Comparison of ENCODE assay signal across 18 cellular contexts in genomic region chr2:85729825-85730510, GRCh38. TPM values are rescaled to one million over a fixed set of nuclear protein-coding genes. Genes with fewer than 3 reads are reported as not detected.
DNase-seq lines count a peak whose midpoint lies in the region; ATAC-seq and TF ChIP-seq lines count a peak whose summit lies in the region.
"Had no signal": no experiment of that assay in that cellular context is flagged by ENCODE, and none has a peak within 500 bp of the region (broad histone marks: within the 10 kb centered on the region; RNA-seq: fewer than 3 reads in every experiment).

No MANE protein-coding gene starts in this region.

- no peak overlapping the region for H3K9ac ChIP-seq in Loucy (ENCODE audit: low read depth, low read length, poor library complexity, severe bottlenecking)
- H3K9ac ChIP-seq: SK-N-SH had no signal

- H3K79me2 ChIP-seq in Loucy (ENCODE audit: insufficient read depth, low read length): no peaks in the 10 kb centered on the region

- no peak overlapping the region for H3K4me2 ChIP-seq in Loucy (ENCODE audit: low read depth, low read length, poor library complexity, severe bottlenecking)
- H3K4me2 ChIP-seq: SK-N-SH had no signal

- intact Hi-C loops in gastrocnemius medialis (cut with DNase I; ENCODE audit: low total_unique reads): loop anchor here (1.0 to 10.0 kb wide), 7 partner anchors 21 to 352 kb away; partner anchors contain the start of gene ST3GAL5

- H3K36me3 ChIP-seq in Loucy (ENCODE audit: insufficient read depth, low read length) (no peaks in the 10 kb centered on the region), gastrocnemius medialis (no peaks in the 10 kb centered on the region), HAP-1 (replicated peaks) (no peaks in the 10 kb centered on the region)

- in situ Hi-C loops in gastrocnemius medialis (cut with MboI; ENCODE audit: low sequenced_read_pairs in 4 of 4) (loop anchor here in 3 of 4 donors (5.0 to 10.0 kb wide), 4 partner anchors 82 to 95 kb away; no protein-coding TSS in a partner anchor), HAP-1 (cut with MboI; ENCODE audit: low sequenced_read_pairs) (no loop called here)

- H3K9me2 ChIP-seq in Loucy (replicated peaks; ENCODE audit: low read depth, low read length): no peaks in the 10 kb centered on the region
- H3K9me2 ChIP-seq: SK-N-SH had no signal

- ATAC-seq in memory B cell (ENCODE audit: low read depth) (no peak), gastrocnemius medialis (no peak), GM18867 (IDR thresholded peaks at IDR 0.05; ENCODE audit: unreplicated experiment) (no peak)

- no peaks in the 10 kb centered on the region for H3K9me3 ChIP-seq in Loucy (ENCODE audit: insufficient read depth, low read depth, low read length)
- H3K9me3 ChIP-seq in gastrocnemius medialis: no peaks in the 10 kb centered on the region
- H3K9me3 ChIP-seq in HAP-1: no peaks in the 10 kb centered on the region
- H3K9me3 ChIP-seq: Caco-2, SK-N-SH had no signal

- H3K27ac ChIP-seq in gastrocnemius medialis: peak overlapping the region; percentile 82 to 97 (median 94)

- no peaks in the 10 kb centered on the region for H4K20me1 ChIP-seq in Loucy (ENCODE audit: insufficient read depth, low read length, poor library complexity, severe bottlenecking)

- peaks cover 8% of the 10 kb centered on the region for H3K27me3 Mint-ChIP-seq in memory B cell

- no peaks in the 10 kb centered on the region for H3K9me3 Mint-ChIP-seq in memory B cell

- no peak for DNase-seq in memory B cell (ENCODE audit: low spot score in 2 of 2)
- no peak for DNase-seq in gastrocnemius medialis
- DNase-seq in NCI-H187 treated with DMSO at 0.1 percent for 48 hours (lab: John Stamatoyannopoulos, UW): no peak
- no peak for DNase-seq in stimulated activated CD4-positive, alpha-beta T cell treated with anti-CD3 and anti-CD28 coated beads, Interleukin-1b, Interleukin-23, amount 100 ng/mL, for 48 hours
- no peak for DNase-seq in HAP-1 (ENCODE audit: low spot score in 2 of 2)
- DNase-seq: Caco-2, GDM1, NCI-H1105 treated with DMSO at 0.1 percent for 48 hours, NCI-H2107, NCI-H510A treated with DMSO at 0.1 percent for 48 hours, NCI-H774, OCI-M1, SHP77, SK-N-SH had no signal

- TF ChIP-seq POLR2A in gastrocnemius medialis (IDR thresholded peaks at IDR 0.05): no peak

- no peaks in the 10 kb centered on the region for H3F3A ChIP-seq in Loucy (ENCODE audit: low read depth)

- H3K27ac Mint-ChIP-seq in memory B cell: peak overlapping the region; percentile 28

- H3K36me3 Mint-ChIP-seq in memory B cell: no peaks in the 10 kb centered on the region

- H3K4me3 ChIP-seq in Loucy (ENCODE audit: low read length, poor library complexity, severe bottlenecking) (no peak overlapping the region), gastrocnemius medialis (no peak overlapping the region), HAP-1 (no peak overlapping the region)

- H2AFZ ChIP-seq in Loucy (ENCODE audit: low read length): 0 out of 2 replicates have a peak overlapping the region, but pooled peaks have one; percentile 32

- H3K4me1 ChIP-seq in Loucy (ENCODE audit: insufficient read depth, low read length, poor library complexity, severe bottlenecking) (no peaks in the 10 kb centered on the region), gastrocnemius medialis (peaks cover 57 to 62% of the 10 kb centered on the region in 2 donors), HAP-1 (no peaks in the 10 kb centered on the region)
- H3K4me1 ChIP-seq: Caco-2 had no signal

- no peaks in the 10 kb centered on the region for H3K4me1 Mint-ChIP-seq in memory B cell

- H3K27me3 ChIP-seq in Loucy (ENCODE audit: insufficient read depth, low read length, poor library complexity, severe bottlenecking) (no peaks in the 10 kb centered on the region), gastrocnemius medialis (no peaks in the 10 kb centered on the region), HAP-1 (ENCODE audit: low read depth) (peaks cover 2% of the 10 kb centered on the region)

- H3K4me3 Mint-ChIP-seq in memory B cell: no peak overlapping the region

- TF ChIP-seq CTCF in Loucy (conservative IDR thresholded peaks at IDR 0.05; ENCODE audit: low read length) (no peak), gastrocnemius medialis (IDR thresholded peaks at IDR 0.05 in 4 of 5, conservative IDR thresholded peaks at IDR 0.05 in 1 of 5) (no peak)

RNA-seq across cellular contexts. Expression of gene ATOH8, which starts 23.8 kb away (rescaled TPM):
- total RNA-seq in gastrocnemius medialis: 100 to 1,000 TPM; 122 to 266 (median 150) TPM
- total RNA-seq: Caco-2 had no signal

RNA-seq across cellular contexts. Expression of gene GNLY, which starts 35.8 kb away (rescaled TPM):
- 10 to 100 TPM in 2 of 4 donors, 1 to 10 TPM in 2; 3.6 to 36.1 (median 12.0) TPM for total RNA-seq in gastrocnemius medialis
- total RNA-seq: Caco-2, Daoy, LHCN-M2 had no signal
